In the genomic region with DNA sequence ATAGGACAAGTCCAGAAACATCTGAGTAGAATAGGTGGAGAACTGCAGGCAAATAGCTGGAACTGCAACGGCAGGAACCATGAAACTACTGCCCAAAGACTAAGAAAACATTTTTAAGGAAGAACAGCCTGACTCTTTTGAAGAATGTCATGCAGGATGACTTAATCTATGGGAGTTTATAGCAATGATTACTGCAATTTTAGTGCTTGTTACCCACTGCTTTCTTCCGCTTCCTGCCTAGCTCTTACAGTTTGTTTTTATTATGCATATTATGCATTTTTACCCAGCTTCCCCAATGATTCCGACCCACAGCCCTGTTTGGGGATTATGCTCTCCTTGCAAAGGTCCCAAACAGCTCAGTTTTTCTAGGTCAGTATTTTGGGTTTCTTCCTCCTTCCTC, we compare ENCODE assay signal across 29 cellular contexts.
"Had no signal": no experiment of that assay in that cellular context is flagged by ENCODE, and none has a peak within 500 bp of the region (broad histone marks: within the 10 kb centered on the region; RNA-seq: fewer than 3 reads in every experiment).

No MANE protein-coding gene starts in this region.

- H3K27ac Mint-ChIP-seq: activated CD4-positive, alpha-beta memory T cell treated with anti-CD3 and anti-CD28 coated beads for 36 hours; activated naive CD4-positive, alpha-beta T cell treated with anti-CD3 and anti-CD28 coated beads for 36 hours; activated naive CD8-positive, alpha-beta T cell treated with anti-CD3 and anti-CD28 coated beads for 36 hours; activated T-helper 1 cell treated with anti-CD3 and anti-CD28 coated beads, Interleukin-12 subunit alpha, Interleukin-12 subunit beta, Interleukin-2, Interleukin-4 antibody, amounts not matched to agents 30 ng/mL and 10 ng/mL and 1 ng/mL, durations not matched to agents 14 hours and 24 hours and 36 hours; dendritic cell treated with granulocyte-macrophage colony-stimulating factor and Interleukin-4, amounts not matched to agents 40 ng/mL and 50 ng/mL, for 4 days; immature natural killer cell; naive thymus-derived CD4-positive, alpha-beta T cell; stimulated activated memory B cell treated with anti-CD40 and anti-IgM and Interleukin-4, amounts not matched to agents 10 μg/mL and 1 μg/mL and 100 μg/mL, for 72 hours; stimulated activated naive CD8-positive, alpha-beta T cell treated with anti-CD3 and anti-CD28 coated beads, Interleukin-15, amount 100 ng/mL, for 72 hours; type B pancreatic cell had no signal

- H3K4me1 Mint-ChIP-seq: activated naive CD8-positive, alpha-beta T cell treated with anti-CD3 and anti-CD28 coated beads for 36 hours; stimulated activated memory B cell treated with anti-CD40 and anti-IgM and Interleukin-4, amounts not matched to agents 10 μg/mL and 1 μg/mL and 100 μg/mL, for 72 hours; stimulated activated naive CD8-positive, alpha-beta T cell treated with anti-CD3 and anti-CD28 coated beads, Interleukin-15, amount 100 ng/mL, for 72 hours had no signal

- H3K27me3 Mint-ChIP-seq: activated CD4-positive, alpha-beta memory T cell treated with anti-CD3 and anti-CD28 coated beads for 36 hours; activated naive CD8-positive, alpha-beta T cell treated with anti-CD3 and anti-CD28 coated beads for 36 hours; dendritic cell treated with granulocyte-macrophage colony-stimulating factor and Interleukin-4, amounts not matched to agents 40 ng/mL and 50 ng/mL, for 4 days; naive thymus-derived CD4-positive, alpha-beta T cell; stimulated activated memory B cell treated with anti-CD40 and anti-IgM and Interleukin-4, amounts not matched to agents 10 μg/mL and 1 μg/mL and 100 μg/mL, for 72 hours; stimulated activated naive CD8-positive, alpha-beta T cell treated with anti-CD3 and anti-CD28 coated beads, Interleukin-15, amount 100 ng/mL, for 72 hours; type B pancreatic cell had no signal

- H3K27me3 ChIP-seq: pancreas, uterus had no signal

- H3K4me3 ChIP-seq: pancreas, prostate gland, uterus had no signal

- DNase-seq: activated CD4-positive, alpha-beta memory T cell treated with anti-CD3 and anti-CD28 coated beads for 36 hours; activated CD4-positive, alpha-beta T cell treated with anti-CD3 and anti-CD28 coated beads for 48 hours; activated CD8-positive, alpha-beta memory T cell treated with anti-CD3 and anti-CD28 coated beads, Interleukin-2, amount 50 U/mL, for 4 hours; activated effector memory CD4-positive, alpha-beta T cell treated with anti-CD3 and anti-CD28 coated beads, Interleukin-2, amount 50 U/mL, for 16 hours; activated naive CD4-positive, alpha-beta T cell treated with anti-CD3 and anti-CD28 coated beads for 36 hours; activated naive CD8-positive, alpha-beta T cell treated with anti-CD3 and anti-CD28 coated beads for 36 hours; activated T-cell treated with anti-CD3 and anti-CD28 coated beads, Interleukin-2, amount 50 U/mL, for 1 hour; caudate nucleus; head of caudate nucleus; hypothalamus; immature natural killer cell; midbrain; naive thymus-derived CD4-positive, alpha-beta T cell; pancreas; retina; small intestine; stimulated activated CD4-positive, alpha-beta T cell treated with anti-CD3 and anti-CD28 coated beads, Interleukin-1b, Interleukin-23, amount 100 ng/mL, for 48 hours; stimulated activated CD4-positive, alpha-beta T cell treated with anti-CD3 and anti-CD28 coated beads, Interleukin-4, amount 100 ng/mL, for 4 hours; stimulated activated CD8-positive, alpha-beta memory T cell treated with anti-CD3 and anti-CD28 coated beads, Interleukin-4, amount 100 ng/mL, for 48 hours; stimulated activated naive CD8-positive, alpha-beta T cell treated with anti-CD3 and anti-CD28 coated beads, Interleukin-15, amount 100 ng/mL, for 72 hours; substantia nigra; uterus; WERI-Rb-1 had no signal

- H3K36me3 ChIP-seq: pancreas, prostate gland, uterus, WERI-Rb-1 had no signal

- H3K27ac ChIP-seq: epithelial cell of prostate, pancreas, prostate gland, uterus, WERI-Rb-1 had no signal

- H3K9me3 Mint-ChIP-seq: activated naive CD4-positive, alpha-beta T cell treated with anti-CD3 and anti-CD28 coated beads for 36 hours; activated naive CD8-positive, alpha-beta T cell treated with anti-CD3 and anti-CD28 coated beads for 36 hours; activated T-helper 1 cell treated with anti-CD3 and anti-CD28 coated beads, Interleukin-12 subunit alpha, Interleukin-12 subunit beta, Interleukin-2, Interleukin-4 antibody, amounts not matched to agents 30 ng/mL and 10 ng/mL and 1 ng/mL, durations not matched to agents 14 hours and 24 hours and 36 hours; dendritic cell treated with granulocyte-macrophage colony-stimulating factor and Interleukin-4, amounts not matched to agents 40 ng/mL and 50 ng/mL, for 4 days; immature natural killer cell; stimulated activated memory B cell treated with anti-CD40 and anti-IgM and Interleukin-4, amounts not matched to agents 10 μg/mL and 1 μg/mL and 100 μg/mL, for 72 hours; stimulated activated naive CD8-positive, alpha-beta T cell treated with anti-CD3 and anti-CD28 coated beads, Interleukin-15, amount 100 ng/mL, for 72 hours had no signal

- H3K9me3 ChIP-seq: pancreas, prostate gland, uterus had no signal

- H3K4me1 ChIP-seq: pancreas, prostate gland, uterus had no signal

- H3K4me3 Mint-ChIP-seq: activated CD4-positive, alpha-beta memory T cell treated with anti-CD3 and anti-CD28 coated beads for 36 hours; activated naive CD4-positive, alpha-beta T cell treated with anti-CD3 and anti-CD28 coated beads for 36 hours; activated naive CD8-positive, alpha-beta T cell treated with anti-CD3 and anti-CD28 coated beads for 36 hours; activated T-helper 1 cell treated with anti-CD3 and anti-CD28 coated beads, Interleukin-12 subunit alpha, Interleukin-12 subunit beta, Interleukin-2, Interleukin-4 antibody, amounts not matched to agents 30 ng/mL and 10 ng/mL and 1 ng/mL, durations not matched to agents 14 hours and 24 hours and 36 hours; dendritic cell treated with granulocyte-macrophage colony-stimulating factor and Interleukin-4, amounts not matched to agents 40 ng/mL and 50 ng/mL, for 4 days; immature natural killer cell; naive thymus-derived CD4-positive, alpha-beta T cell; stimulated activated memory B cell treated with anti-CD40 and anti-IgM and Interleukin-4, amounts not matched to agents 10 μg/mL and 1 μg/mL and 100 μg/mL, for 72 hours; stimulated activated naive CD8-positive, alpha-beta T cell treated with anti-CD3 and anti-CD28 coated beads, Interleukin-15, amount 100 ng/mL, for 72 hours; type B pancreatic cell had no signal
